In the genomic region with DNA sequence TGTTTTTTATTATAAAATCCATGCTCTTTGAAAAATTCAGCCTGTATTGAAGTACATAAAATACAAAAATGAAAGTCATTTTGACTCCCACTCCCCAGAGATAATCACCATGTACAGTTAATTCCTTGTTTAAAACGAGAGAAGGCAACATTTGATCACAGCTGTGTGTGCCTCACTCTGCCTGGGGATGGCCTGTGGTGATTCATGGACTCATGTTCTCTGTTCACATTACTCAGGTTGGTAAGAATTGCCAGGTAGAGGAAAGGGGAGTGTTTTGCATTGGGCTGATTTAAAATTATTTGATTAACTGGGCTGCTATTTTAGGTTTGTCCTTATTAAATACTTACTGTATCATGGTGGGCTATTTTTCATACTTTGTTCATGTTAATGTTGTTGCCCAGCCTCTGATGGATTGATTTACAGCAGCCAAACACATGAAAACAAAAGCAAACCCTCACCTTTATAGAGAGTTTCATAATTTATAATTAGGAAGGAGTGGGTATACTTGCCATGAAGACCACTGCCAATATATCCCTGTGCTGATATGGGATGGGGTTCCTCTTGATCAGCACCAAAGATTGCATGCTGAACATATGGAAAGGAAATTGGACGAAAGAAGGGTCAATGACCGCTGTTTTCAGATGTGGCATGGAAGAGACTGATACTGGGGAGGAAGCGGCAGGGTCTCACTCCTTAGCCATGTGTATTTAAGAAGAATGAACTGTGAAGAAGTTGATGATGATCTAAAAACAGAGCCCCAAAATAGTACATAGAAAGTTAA, we compare ENCODE assay signal across 9 cellular contexts. TPM values are rescaled to one million over a fixed set of nuclear protein-coding genes. Genes with fewer than 3 reads are reported as not detected.
DNase-seq lines count a peak whose midpoint lies in the region; ATAC-seq and TF ChIP-seq lines count a peak whose summit lies in the region.
"Had no signal": no experiment of that assay in that cellular context is flagged by ENCODE, and none has a peak within 500 bp of the region (broad histone marks: within the 10 kb centered on the region; RNA-seq: fewer than 3 reads in every experiment).

No MANE protein-coding gene starts in this region.

- in situ Hi-C loops in transverse colon (cut with MboI; ENCODE audit: low pct_ligation_motif_present in 1 of 4, low pct_unique_long_range_greater_than_20kb in 1 of 4, low sequenced_read_pairs in 3 of 4) = no loop called here

- POLR2A ChIA-PET in MCF 10A (lab: Yijun Ruan, JAX) = interaction anchor here (0.8 to 3.9 kb wide), 4 partner anchors 8 to 174 kb away, joined by 3 to 18 read pairs (median 4); no protein-coding TSS in a partner anchor

- DNase-seq in MCF 10A (ENCODE audit: unreplicated experiment) = peak; percentile 65
- DNase-seq in breast epithelium (ENCODE audit: low spot score in 2 of 2) = no peak
- peak; percentile 40 for DNase-seq in activated T-cell treated with anti-CD3 and anti-CD28 coated beads, Interleukin-2, amount 50 U/mL, for 24 hours
- no peak for DNase-seq in immature natural killer cell
- no peak for DNase-seq in transverse colon
- DNase-seq in BE2C = no peak
- DNase-seq in DMS153 treated with DMSO at 0.1 percent for 48 hours (lab: John Stamatoyannopoulos, UW; ENCODE audit: unreplicated experiment) = no peak
- DNase-seq in left ventricle myocardium superior = no peak
- DNase-seq: left cardiac atrium had no signal

- CTCF ChIA-PET in MCF 10A (lab: Yijun Ruan, JAX) = interaction anchor here (0.7 to 1.0 kb wide), 2 partner anchors 130 to 164 kb away, joined by 3 read pairs; no protein-coding TSS in a partner anchor

- H3K4me1 Mint-ChIP-seq in MCF 10A (ENCODE audit: insufficient read depth, unreplicated experiment) (peaks cover 40% of the 10 kb centered on the region), immature natural killer cell (peaks cover 73 to 82% of the 10 kb centered on the region in 2 donors)
- H3K4me1 Mint-ChIP-seq in activated T-cell treated with anti-CD3 and anti-CD28 coated beads, Interleukin-2, amount 50 U/mL, for 24 hours (ENCODE audit: low read depth) = peaks cover 67% of the 10 kb centered on the region

- H3K4me3 ChIP-seq in breast epithelium (no peak overlapping the region), transverse colon (no peak overlapping the region), BE2C (ENCODE audit: low read depth, low read length) (no peak overlapping the region; the same call in 1 of the 2 replicates)

- 56 to 62% methylated on average over 4 of the region's 4 CpGs for WGBS in transverse colon (ENCODE audit: low coverage in 1 of 2), 2 donors

- no peaks in the 10 kb centered on the region for H3K27me3 ChIP-seq in breast epithelium
- H3K27me3 ChIP-seq in transverse colon = no peaks in the 10 kb centered on the region
- H3K27me3 ChIP-seq in BE2C = no peaks in the 10 kb centered on the region

- H3K36me3 ChIP-seq in breast epithelium (no peaks in the 10 kb centered on the region), transverse colon (no peaks in the 10 kb centered on the region), BE2C (peaks cover 2% of the 10 kb centered on the region; the same call in 1 of the 2 replicates)

- TF ChIP-seq POLR2A in breast epithelium (IDR thresholded peaks at IDR 0.05) (no peak), transverse colon (IDR thresholded peaks at IDR 0.05) (no peak)

- BruUV-seq in MCF 10A (replicated peaks; lab: Mats Ljungman, UMichigan) = no TSS peak

- TF ChIP-seq CTCF in MCF 10A (IDR thresholded peaks at IDR 0.05; ENCODE audit: unreplicated experiment) = no peak
- TF ChIP-seq CTCF in breast epithelium (IDR thresholded peaks at IDR 0.05) = no peak
- TF ChIP-seq CTCF in transverse colon (IDR thresholded peaks at IDR 0.05) = no peak
- no peak for TF ChIP-seq CTCF in BE2C (IDR thresholded peaks at IDR 0.05; ENCODE audit: low read depth, low read length)

- intact Hi-C loops in MCF 10A (cut with micrococcal nuclease) = loop anchor here (2.0 to 10.0 kb wide), 2 partner anchors 129 to 163 kb away; no protein-coding TSS in a partner anchor
- intact Hi-C loops in breast epithelium (cut with DNase I; ENCODE audit: low total_unique reads) = no loop called here
- intact Hi-C loops in transverse colon (cut with DNase I; ENCODE audit: low total_unique reads) = no loop called here
- intact Hi-C loops in left ventricle myocardium superior (cut with micrococcal nuclease) = no loop called here

- no peaks in the 10 kb centered on the region for H3K27me3 Mint-ChIP-seq in MCF 10A (ENCODE audit: insufficient read depth, unreplicated experiment)
- no peaks in the 10 kb centered on the region for H3K27me3 Mint-ChIP-seq in activated T-cell treated with anti-CD3 and anti-CD28 coated beads, Interleukin-2, amount 50 U/mL, for 24 hours
- H3K27me3 Mint-ChIP-seq in immature natural killer cell (ENCODE audit: low read depth in 3 of 3) = peaks cover 13 to 30% (median 30%) of the 10 kb centered on the region in 3 donors

- H3K4me1 ChIP-seq in breast epithelium (peaks cover 0 to 8% of the 10 kb centered on the region in 2 donors), transverse colon (peaks cover 0 to 68% (median 40%) of the 10 kb centered on the region in 4 donors), BE2C (peaks cover 22% of the 10 kb centered on the region; the same call in 1 of the 2 replicates)

- no peak for TF ChIP-seq EP300 in transverse colon (IDR thresholded peaks at IDR 0.05; ENCODE audit: low read depth)

- ATAC-seq in left ventricle myocardium superior = no peak
- ATAC-seq: left cardiac atrium had no signal

- H3K36me3 Mint-ChIP-seq in MCF 10A (ENCODE audit: insufficient read depth, unreplicated experiment) (peaks cover 20% of the 10 kb centered on the region), immature natural killer cell (no peaks in the 10 kb centered on the region)
- peaks cover 50% of the 10 kb centered on the region for H3K36me3 Mint-ChIP-seq in activated T-cell treated with anti-CD3 and anti-CD28 coated beads, Interleukin-2, amount 50 U/mL, for 24 hours (ENCODE audit: low read depth)

- peak overlapping the region in 1 of 2 donors; percentile 98 for H3K27ac ChIP-seq in breast epithelium
- peak overlapping the region; percentile 98 to 100 (median 100) for H3K27ac ChIP-seq in transverse colon

- H3K9me3 Mint-ChIP-seq in MCF 10A (ENCODE audit: unreplicated experiment) = no peaks in the 10 kb centered on the region
- H3K9me3 Mint-ChIP-seq in activated T-cell treated with anti-CD3 and anti-CD28 coated beads, Interleukin-2, amount 50 U/mL, for 24 hours = no peaks in the 10 kb centered on the region
- peaks cover 0 to 3% (median 0%) of the 10 kb centered on the region in 6 donors for H3K9me3 Mint-ChIP-seq in immature natural killer cell

- H3K9me3 ChIP-seq in breast epithelium (no peaks in the 10 kb centered on the region), transverse colon (no peaks in the 10 kb centered on the region), BE2C (no peaks in the 10 kb centered on the region)

- H3K4me3 Mint-ChIP-seq in MCF 10A (ENCODE audit: unreplicated experiment) (peak overlapping the region; percentile 83), immature natural killer cell (peak overlapping the region; percentile 89 to 97 (median 93))
- peak overlapping the region; percentile 98 for H3K4me3 Mint-ChIP-seq in activated T-cell treated with anti-CD3 and anti-CD28 coated beads, Interleukin-2, amount 50 U/mL, for 24 hours

- peak overlapping the region; percentile 86 for H3K27ac Mint-ChIP-seq in MCF 10A (ENCODE audit: low read depth, unreplicated experiment)
- H3K27ac Mint-ChIP-seq in activated T-cell treated with anti-CD3 and anti-CD28 coated beads, Interleukin-2, amount 50 U/mL, for 24 hours = peak overlapping the region; percentile 96
- peak overlapping the region; percentile 19 to 99 (median 98) for H3K27ac Mint-ChIP-seq in immature natural killer cell

RNA-seq across cellular contexts. Expression of gene ZBTB1, which starts 3.0 kb away (rescaled TPM):
- total RNA-seq in MCF 10A (2022) (26.5 and 30.9 TPM in 2 replicates), breast epithelium (10 to 100 TPM; 53.0 to 69.1 (median 66.9) TPM), transverse colon (10 to 100 TPM; 18.3 to 51.4 (median 34.3) TPM), left ventricle myocardium superior (23.7 TPM)
- 100 to 1,000 TPM in 1 of 3 donors, 10 to 100 TPM in 2; 53.5 to 123 (median 70.9) TPM for polyA plus RNA-seq in immature natural killer cell
- polyA plus RNA-seq in BE2C (2012; ENCODE audit: insufficient read depth, insufficient read length, low read depth) = 19.4 TPM

RNA-seq across cellular contexts. Expression of gene ZBTB25, which starts 3.9 kb away (rescaled TPM):
- total RNA-seq in MCF 10A (2022) (11.7 and 15.3 TPM in 2 replicates), breast epithelium (10 to 100 TPM; 12.3 to 15.7 (median 14.4) TPM), transverse colon (10 to 100 TPM in 1 of 4 donors, 1 to 10 TPM in 3; 4.8 to 10.2 (median 5.6) TPM), left ventricle myocardium superior (17.1 TPM)
- 10 to 100 TPM in 2 of 3 donors, 1 to 10 TPM in 1; 9.9 to 23.1 (median 15.3) TPM for polyA plus RNA-seq in immature natural killer cell
- polyA plus RNA-seq in BE2C (2012; ENCODE audit: insufficient read depth, insufficient read length, low read depth) = 4.6 TPM

RNA-seq across cellular contexts. Expression of gene HSPA2, which starts 33.0 kb away (rescaled TPM):
- total RNA-seq in MCF 10A (2022) (0.51 and 0.56 TPM in 2 replicates), breast epithelium (10 to 100 TPM; 12.2 to 33.1 (median 17.9) TPM), transverse colon (10 to 100 TPM; 28.1 to 61.5 (median 42.1) TPM), left ventricle myocardium superior (13.8 TPM)
- polyA plus RNA-seq in immature natural killer cell = 1 to 10 TPM in 1 of 3 donors, under 1 TPM in 2; 0.11 to 1.2 (median 0.73) TPM
- polyA plus RNA-seq in BE2C (2012; ENCODE audit: insufficient read depth, insufficient read length, low read depth) = 3.4 TPM

RNA-seq across cellular contexts. Expression of gene PPP1R36, which starts 42.2 kb away (rescaled TPM):
- total RNA-seq in MCF 10A (2022) (0.47 TPM in 1 of 2 replicates, not detected in the other), breast epithelium (1 to 10 TPM; 2.3 to 6.4 (median 3.4) TPM), transverse colon (10 to 100 TPM in 1 of 4 donors, 1 to 10 TPM in 3; 2.4 to 11.2 (median 9.1) TPM), left ventricle myocardium superior (not detected)
- polyA plus RNA-seq in immature natural killer cell = under 1 TPM in 2 of 3 donors, not detected in 1; 0.47 to 0.81 TPM
- 1.2 TPM for polyA plus RNA-seq in BE2C (2012; ENCODE audit: insufficient read depth, insufficient read length, low read depth)

RNA-seq across cellular contexts. Expression of gene AKAP5, which starts 42.3 kb away (rescaled TPM):
- total RNA-seq in MCF 10A (2022) (0.14 and 0.22 TPM in 2 replicates), breast epithelium (1 to 10 TPM in 1 of 3 donors, under 1 TPM in 2; 0.96 to 1.2 (median 0.98) TPM), transverse colon (1 to 10 TPM in 3 of 4 donors, under 1 TPM in 1; 1.00 to 5.2 (median 2.1) TPM), left ventricle myocardium superior (0.30 TPM)
- 1 to 10 TPM; 1.5 to 5.8 (median 4.2) TPM for polyA plus RNA-seq in immature natural killer cell
- 2.6 TPM for polyA plus RNA-seq in BE2C (2012; ENCODE audit: insufficient read depth, insufficient read length, low read depth)

Comparison
In these comparisons a context has a peak if more than half of its experiments do, and no peak if none do; other contexts are left out.
1. DNase-seq: peak in MCF 10A (single experiment) and activated T-cell treated with anti-CD3 and anti-CD28 coated beads, Interleukin-2, amount 50 U/mL, for 24 hours (single experiment); none in breast epithelium (0 of 2), immature natural killer cell (0 of 3), transverse colon (single experiment), BE2C (single experiment), DMS153 treated with DMSO at 0.1 percent for 48 hours (single experiment) and left ventricle myocardium superior (single experiment).
2. Peak in every context shown above with its lines, with median percentiles within 50 percentile points of each other: H3K27ac Mint-ChIP-seq and H3K4me3 Mint-ChIP-seq.